ENCODE assay signal across 3 cellular contexts in genomic region chr7:2849941-2850766, GRCh38.
TF ChIP-seq lines count a peak whose summit lies in the region.

No MANE protein-coding gene starts in this region.

TF ChIP-seq in GM12891, 5 proteins besides CTCF, POLR2A, EP300 and RAD21:
- TF ChIP-seq POU2F2 (IDR thresholded peaks at IDR 0.05; ENCODE audit: low read depth, low read length) (no peak), TAF1 (IDR thresholded peaks at IDR 0.05; ENCODE audit: low read depth, low read length) (no peak), POLR2AphosphoS5 (IDR thresholded peaks at IDR 0.05; ENCODE audit: low read depth, low read length) (no peak), SPI1 (IDR thresholded peaks at IDR 0.05; ENCODE audit: low read depth, low read length) (no peak), PAX5 (IDR thresholded peaks at IDR 0.05; ENCODE audit: insufficient read depth, low read length, severe bottlenecking) (no peak)

TF ChIP-seq in HEK293, 187 proteins besides CTCF, POLR2A, EP300 and RAD21 (continues in another document):
- TF ChIP-seq ZBTB20 (tag by site-specific recombination; IDR thresholded peaks at IDR 0.05) (no peak), OSR2 (tag by site-specific recombination; IDR thresholded peaks at IDR 0.05) (no peak), HOXD13 (CRISPR knock-in tag; IDR thresholded peaks at IDR 0.05; ENCODE audit: borderline replicate concordance) (no peak), ZNF114 (tag by site-specific recombination; IDR thresholded peaks at IDR 0.05) (no peak), ZBTB1 (tag by site-specific recombination; IDR thresholded peaks at IDR 0.05) (no peak), ZNF311 (tag by site-specific recombination; IDR thresholded peaks at IDR 0.05; ENCODE audit: borderline replicate concordance) (no peak), ZNF664 (tag by site-specific recombination; IDR thresholded peaks at IDR 0.05) (no peak), MYNN (tag by site-specific recombination; IDR thresholded peaks at IDR 0.05; ENCODE audit: borderline replicate concordance) (no peak), ELK4 (IDR thresholded peaks at IDR 0.05; ENCODE audit: borderline replicate concordance, low read depth, low read length) (no peak), SALL2 (tag by site-specific recombination; IDR thresholded peaks at IDR 0.05; ENCODE audit: borderline replicate concordance) (0 out of 2 replicates have a peak, but pooled peaks have one; percentile 14), ZNF148 (tag by site-specific recombination; IDR thresholded peaks at IDR 0.05; ENCODE audit: borderline replicate concordance) (no peak), ZNF830 (tag by site-specific recombination; IDR thresholded peaks at IDR 0.05; ENCODE audit: low read depth) (no peak), ZNF518A (tag by site-specific recombination; conservative IDR thresholded peaks at IDR 0.05; ENCODE audit: low read depth) (no peak), ZNF785 (tag by site-specific recombination; IDR thresholded peaks at IDR 0.05) (0 out of 2 replicates have a peak, but pooled peaks have one; percentile 11), ZBTB48 (tag by site-specific recombination; IDR thresholded peaks at IDR 0.05) (peak; percentile 17; the same call in 1 of the 2 replicates), ZNF157 (tag by site-specific recombination; IDR thresholded peaks at IDR 0.05) (0 out of 2 replicates have a peak, but pooled peaks have one; percentile 15), MZF1 (tag by site-specific recombination; IDR thresholded peaks at IDR 0.05; ENCODE audit: borderline replicate concordance) (no peak), ZNF626 (tag by site-specific recombination; IDR thresholded peaks at IDR 0.05) (no peak), ZNF473 (tag by site-specific recombination; IDR thresholded peaks at IDR 0.05) (peak; percentile 20; the same call in 1 of the 2 replicates)

TF ChIP-seq in K562, 482 proteins besides CTCF, POLR2A, EP300 and RAD21 (continues in another document):
- TF ChIP-seq HLTF (IDR thresholded peaks at IDR 0.05): 0 out of 2 replicates have a peak, but pooled peaks have one; percentile 8
- no peak for TF ChIP-seq NBN (IDR thresholded peaks at IDR 0.05; ENCODE audit: low read depth)
- TF ChIP-seq PTTG1 (tag; IDR thresholded peaks at IDR 0.05; ENCODE audit: low read depth): no peak
- TF ChIP-seq AFF4 (CRISPR knock-in tag; IDR thresholded peaks at IDR 0.05): no peak
- TF ChIP-seq, protein P1, sequence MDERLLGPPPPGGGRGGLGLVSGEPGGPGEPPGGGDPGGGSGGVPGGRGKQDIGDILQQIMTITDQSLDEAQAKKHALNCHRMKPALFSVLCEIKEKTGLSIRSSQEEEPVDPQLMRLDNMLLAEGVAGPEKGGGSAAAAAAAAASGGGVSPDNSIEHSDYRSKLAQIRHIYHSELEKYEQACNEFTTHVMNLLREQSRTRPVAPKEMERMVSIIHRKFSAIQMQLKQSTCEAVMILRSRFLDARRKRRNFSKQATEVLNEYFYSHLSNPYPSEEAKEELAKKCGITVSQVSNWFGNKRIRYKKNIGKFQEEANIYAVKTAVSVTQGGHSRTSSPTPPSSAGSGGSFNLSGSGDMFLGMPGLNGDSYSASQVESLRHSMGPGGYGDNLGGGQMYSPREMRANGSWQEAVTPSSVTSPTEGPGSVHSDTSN (CRISPR knock-in tag; IDR thresholded peaks at IDR 0.05; ENCODE audit: low read depth): no peak
- TF ChIP-seq, protein P1 (tag; conservative IDR thresholded peaks at IDR 0.05; ENCODE audit: low read depth): no peak
- no peak for TF ChIP-seq YY1 (IDR thresholded peaks at IDR 0.05; ENCODE audit: borderline replicate concordance in 1 of 3, control insufficient read depth in 1 of 3, extremely low read depth in 1 of 3, insufficient read depth in 3 of 3, insufficient read length in 1 of 3, insufficient replicate concordance in 2 of 3, low read depth in 1 of 3, low read length in 2 of 3)
- TF ChIP-seq BRF2 (IDR thresholded peaks at IDR 0.05; ENCODE audit: borderline replicate concordance, insufficient read depth, insufficient read length): no peak
- no peak for TF ChIP-seq CLOCK (CRISPR knock-in tag; IDR thresholded peaks at IDR 0.05; ENCODE audit: borderline replicate concordance)
- TF ChIP-seq PHF21A (IDR thresholded peaks at IDR 0.05; ENCODE audit: borderline replicate concordance, low read depth): no peak
- TF ChIP-seq NCOR1 (IDR thresholded peaks at IDR 0.05): no peak
- no peak for TF ChIP-seq MGA (IDR thresholded peaks at IDR 0.05)
- peak; percentile 49 to 51; a peak in 3 of 4 replicates for TF ChIP-seq KDM1A (IDR thresholded peaks at IDR 0.05)
- no peak for TF ChIP-seq CBFA2T3 (IDR thresholded peaks at IDR 0.05)
- no peak for TF ChIP-seq HMGN3 (IDR thresholded peaks at IDR 0.05; ENCODE audit: borderline replicate concordance, extremely low read depth, insufficient read length, low read depth, low read length)
- TF ChIP-seq NR2C1 (IDR thresholded peaks at IDR 0.05): 0 out of 2 replicates have a peak, but pooled peaks have one; percentile 13
- TF ChIP-seq NR2C1 (tag; IDR thresholded peaks at IDR 0.05): no peak
